In genomic region chr19:33499248-33499647, GRCh38 we compare ENCODE assay signal across 1 cellular context.
TF ChIP-seq lines count a peak whose summit lies in the region.

No MANE protein-coding gene starts in this region.

TF ChIP-seq in liver, 16 proteins besides CTCF, POLR2A, EP300 and RAD21 (continued from another document):
- TF ChIP-seq, protein P1, sequence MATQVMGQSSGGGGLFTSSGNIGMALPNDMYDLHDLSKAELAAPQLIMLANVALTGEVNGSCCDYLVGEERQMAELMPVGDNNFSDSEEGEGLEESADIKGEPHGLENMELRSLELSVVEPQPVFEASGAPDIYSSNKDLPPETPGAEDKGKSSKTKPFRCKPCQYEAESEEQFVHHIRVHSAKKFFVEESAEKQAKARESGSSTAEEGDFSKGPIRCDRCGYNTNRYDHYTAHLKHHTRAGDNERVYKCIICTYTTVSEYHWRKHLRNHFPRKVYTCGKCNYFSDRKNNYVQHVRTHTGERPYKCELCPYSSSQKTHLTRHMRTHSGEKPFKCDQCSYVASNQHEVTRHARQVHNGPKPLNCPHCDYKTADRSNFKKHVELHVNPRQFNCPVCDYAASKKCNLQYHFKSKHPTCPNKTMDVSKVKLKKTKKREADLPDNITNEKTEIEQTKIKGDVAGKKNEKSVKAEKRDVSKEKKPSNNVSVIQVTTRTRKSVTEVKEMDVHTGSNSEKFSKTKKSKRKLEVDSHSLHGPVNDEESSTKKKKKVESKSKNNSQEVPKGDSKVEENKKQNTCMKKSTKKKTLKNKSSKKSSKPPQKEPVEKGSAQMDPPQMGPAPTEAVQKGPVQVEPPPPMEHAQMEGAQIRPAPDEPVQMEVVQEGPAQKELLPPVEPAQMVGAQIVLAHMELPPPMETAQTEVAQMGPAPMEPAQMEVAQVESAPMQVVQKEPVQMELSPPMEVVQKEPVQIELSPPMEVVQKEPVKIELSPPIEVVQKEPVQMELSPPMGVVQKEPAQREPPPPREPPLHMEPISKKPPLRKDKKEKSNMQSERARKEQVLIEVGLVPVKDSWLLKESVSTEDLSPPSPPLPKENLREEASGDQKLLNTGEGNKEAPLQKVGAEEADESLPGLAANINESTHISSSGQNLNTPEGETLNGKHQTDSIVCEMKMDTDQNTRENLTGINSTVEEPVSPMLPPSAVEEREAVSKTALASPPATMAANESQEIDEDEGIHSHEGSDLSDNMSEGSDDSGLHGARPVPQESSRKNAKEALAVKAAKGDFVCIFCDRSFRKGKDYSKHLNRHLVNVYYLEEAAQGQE (IDR thresholded peaks at IDR 0.05): peak; percentile 35
- TF ChIP-seq MAX (IDR thresholded peaks at IDR 0.05) (peak; percentile 24), EGR1 (IDR thresholded peaks at IDR 0.05; ENCODE audit: low read depth in 2 of 2) (no peak), SP1 (IDR thresholded peaks at IDR 0.05) (peak; percentile 58), ZBTB33 (IDR thresholded peaks at IDR 0.05) (peak; percentile 36), YY1 (IDR thresholded peaks at IDR 0.05) (peak; percentile 45), HNF4G (IDR thresholded peaks at IDR 0.05) (peak; percentile 43)
TF ChIP-seq in liver: peak in this region for 11.
